ENCODE assay signal across 13 cellular contexts in genomic region chr18:22286576-22286975, GRCh38.
DNase-seq lines count a peak whose midpoint lies in the region; ATAC-seq, FAIRE-seq and TF ChIP-seq lines count a peak whose summit lies in the region.
"Had no signal": no experiment of that assay in that cellular context is flagged by ENCODE, and none has a peak within 500 bp of the region (broad histone marks: within the 10 kb centered on the region; RNA-seq: fewer than 3 reads in every experiment).

No MANE protein-coding gene starts in this region.

- H2AFZ ChIP-seq in mesenchymal stem cell (ENCODE audit: low read depth, low read length) = no peak overlapping the region

- H3K9ac ChIP-seq in mesenchymal stem cell (ENCODE audit: low read length) = peak overlapping the region; percentile 23
- H3K9ac ChIP-seq: SK-N-SH had no signal

- no peaks in the 10 kb centered on the region for H3K27me3 ChIP-seq in esophagus (ENCODE audit: control insufficient read depth in 1 of 2, insufficient read depth in 2 of 2, low read length in 2 of 2)
- H3K27me3 ChIP-seq in mesenchymal stem cell (ENCODE audit: control insufficient read depth in 1 of 2, insufficient read depth in 1 of 2, low read length in 2 of 2) = no peaks in the 10 kb centered on the region
- H3K27me3 ChIP-seq: testis had no signal

- no peak overlapping the region for H3K14ac ChIP-seq in mesenchymal stem cell (ENCODE audit: low read length in 2 of 2)

- ATAC-seq in A549 (peak; percentile 74 to 79; a peak in 5 of 6 replicates), HG03159 (IDR thresholded peaks at IDR 0.05; ENCODE audit: unreplicated experiment) (no peak), GM18907 (IDR thresholded peaks at IDR 0.05; ENCODE audit: unreplicated experiment) (no peak)
- ATAC-seq: activated CD4-positive, CD25-positive, alpha-beta regulatory T cell treated with anti-CD3 and anti-CD28 coated beads, Interleukin-2, amount 50 U/mL, for 24 hours had no signal

- no peak for TF ChIP-seq EP300 in A549 (IDR thresholded peaks at IDR 0.05)

- H3K79me1 ChIP-seq in mesenchymal stem cell (replicated peaks; ENCODE audit: low read length, poor library complexity, severe bottlenecking) = no peaks in the 10 kb centered on the region

- DNase-seq in A549 (ENCODE audit: low read depth in 1 of 2, low spot score in 1 of 2) = peak in 1 of 2 experiments; percentile 77
- peak; percentile 60 for DNase-seq in M059J (ENCODE audit: low read depth)
- no peak for DNase-seq in mesenchymal stem cell
- DNase-seq in foreskin melanocyte = no peak
- no peak for DNase-seq in D341Med (ENCODE audit: low spot score)
- DNase-seq: MV-4-11, SK-N-SH, testis had no signal

- TF ChIP-seq RAD21 in A549 (conservative IDR thresholded peaks at IDR 0.05 in 1 of 2, IDR thresholded peaks at IDR 0.05 in 1 of 2) = no peak

- POLR2A ChIA-PET in A549 (lab: Yijun Ruan, JAX) = interaction anchor here (0.6 kb wide), 1 partner anchor 34 kb away, joined by 5 read pairs; no protein-coding TSS in a partner anchor

- H4K91ac ChIP-seq in mesenchymal stem cell (ENCODE audit: low read length) = no peak overlapping the region

- no peak overlapping the region for H3K4me3 ChIP-seq in A549
- H3K4me3 ChIP-seq in esophagus (ENCODE audit: low read depth in 1 of 2, low read length in 2 of 2) = peak overlapping the region in 1 of 2 donors; percentile 1
- H3K4me3 ChIP-seq in mesenchymal stem cell (ENCODE audit: insufficient read depth in 1 of 2, low read depth in 1 of 2, low read length in 2 of 2) = peak overlapping the region in 1 of 2 experiments; percentile 50
- H3K4me3 ChIP-seq: testis had no signal

- CTCF ChIA-PET in A549 (lab: Yijun Ruan, JAX) = interaction anchor here (0.9 kb wide), 1 partner anchor 10 kb away, joined by 3 read pairs; no protein-coding TSS in a partner anchor

- H3K4me1 ChIP-seq in A549 (peaks cover 36% of the 10 kb centered on the region), esophagus (ENCODE audit: control insufficient read depth in 2 of 2, insufficient read depth in 2 of 2, low read length in 1 of 2) (peaks cover 0 to 6% of the 10 kb centered on the region in 2 donors), mesenchymal stem cell (ENCODE audit: control insufficient read depth, insufficient read depth, low read depth, low read length) (peaks cover 3% of the 10 kb centered on the region)
- H3K4me1 ChIP-seq: testis had no signal

- no peak overlapping the region for H2BK5ac ChIP-seq in mesenchymal stem cell (ENCODE audit: low read depth, low read length, poor library complexity, severe bottlenecking)

- H3K36me3 ChIP-seq in esophagus (ENCODE audit: control insufficient read depth in 2 of 2, insufficient read depth in 2 of 2, low read length in 1 of 2) = no peaks in the 10 kb centered on the region
- no peaks in the 10 kb centered on the region for H3K36me3 ChIP-seq in mesenchymal stem cell (ENCODE audit: control insufficient read depth in 1 of 2, insufficient read depth in 2 of 2, low read depth in 1 of 2, low read length in 2 of 2)

- peaks cover 4% of the 10 kb centered on the region; the same call in 1 of the 3 replicates for H3K9me3 ChIP-seq in A549
- no peaks in the 10 kb centered on the region for H3K9me3 ChIP-seq in esophagus (ENCODE audit: control insufficient read depth in 2 of 2, insufficient read depth in 1 of 2, low read depth in 1 of 2, low read length in 1 of 2)
- H3K9me3 ChIP-seq in mesenchymal stem cell (ENCODE audit: control insufficient read depth, low read length) = no peaks in the 10 kb centered on the region
- H3K9me3 ChIP-seq: SK-N-SH, testis had no signal

- no peak overlapping the region for H3K4ac ChIP-seq in mesenchymal stem cell (ENCODE audit: low read depth in 1 of 2, low read length in 2 of 2)

- no peak overlapping the region for H2BK120ac ChIP-seq in mesenchymal stem cell (ENCODE audit: low read depth, low read length)

- no peak overlapping the region for H3K23ac ChIP-seq in mesenchymal stem cell (ENCODE audit: low read length in 2 of 2)

- 9% methylated on average over 5 of the region's 5 CpGs for WGBS in A549 (ENCODE audit: missing lambda C conversion rate)
- 12 to 15% methylated on average over 5 of the region's 5 CpGs for WGBS in esophagus, 2 donors
- WGBS in mesenchymal stem cell = 68% methylated on average over 5 of the region's 5 CpGs

- no peak overlapping the region for H3K18ac ChIP-seq in mesenchymal stem cell (ENCODE audit: low read depth in 1 of 2, low read length in 2 of 2)

- H2BK12ac ChIP-seq in mesenchymal stem cell (ENCODE audit: low read length in 2 of 2) = no peak overlapping the region

- no peak for FAIRE-seq in A549 (lab: Jason Lieb, UNC)
- FAIRE-seq: frontal cortex had no signal

- H2BK15ac ChIP-seq in mesenchymal stem cell (ENCODE audit: low read depth, poor library complexity, severe bottlenecking) = no peak overlapping the region

- H3K27ac ChIP-seq in A549 (peak overlapping the region; percentile 44 to 61; a peak in 4 of 6 replicates), esophagus (ENCODE audit: low read depth in 2 of 2, low read length in 1 of 2) (peak overlapping the region; percentile 59 to 60), mesenchymal stem cell (ENCODE audit: low read length, poor library complexity, severe bottlenecking) (no peak overlapping the region)
- H3K27ac ChIP-seq: testis had no signal

- TF ChIP-seq POLR2A in A549 (IDR thresholded peaks at IDR 0.05; ENCODE audit: low read length) = no peak

- no peak overlapping the region for H4K8ac ChIP-seq in mesenchymal stem cell (ENCODE audit: low read length)

- H3K4me2 ChIP-seq in A549 = peak overlapping the region; percentile 56
- no peak overlapping the region for H3K4me2 ChIP-seq in mesenchymal stem cell (ENCODE audit: low read length, poor library complexity, severe bottlenecking)
- H3K4me2 ChIP-seq: SK-N-SH had no signal

- no peak for TF ChIP-seq CTCF in A549 (IDR thresholded peaks at IDR 0.05)

- no peak overlapping the region for H2AK5ac ChIP-seq in mesenchymal stem cell (ENCODE audit: low read length, severe bottlenecking)

TF ChIP-seq in A549, 52 proteins besides CTCF, POLR2A, EP300 and RAD21:
- TF ChIP-seq MAX (IDR thresholded peaks at IDR 0.05) (no peak), ESRRA (IDR thresholded peaks at IDR 0.05; ENCODE audit: borderline replicate concordance, low read length) (no peak), JUNB (IDR thresholded peaks at IDR 0.05) (no peak), FOSL2 (IDR thresholded peaks at IDR 0.05) (no peak), FOSL2 (CRISPR knock-in tag; IDR thresholded peaks at IDR 0.05) (0 out of 2 replicates have a peak, but pooled peaks have one; percentile 30), ZFP36 (IDR thresholded peaks at IDR 0.05; ENCODE audit: borderline replicate concordance, partially characterized antibody) (no peak)

Comparison
In these comparisons a context has a peak if more than half of its experiments do, and no peak if none do; other contexts are left out.
1. ATAC-seq: peak in A549 (2 of 2); none in HG03159 (single experiment) and GM18907 (single experiment).